19 cellular contexts compared by ENCODE assay signal in the genomic region with DNA sequence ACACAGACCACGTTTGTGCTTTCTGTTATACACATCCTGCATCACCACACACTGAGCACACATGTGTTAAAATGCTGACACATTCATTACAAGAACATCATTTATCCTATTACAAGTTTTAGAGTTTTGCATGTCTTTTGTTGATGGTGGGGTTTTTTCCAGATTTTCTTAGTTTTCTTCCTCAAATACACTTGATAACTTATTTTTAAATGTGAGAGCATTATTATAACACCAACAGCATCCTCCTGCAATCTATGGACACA.
DNase-seq lines count a peak whose midpoint lies in the region; ATAC-seq, FAIRE-seq and TF ChIP-seq lines count a peak whose summit lies in the region.
"Had no signal": no experiment of that assay in that cellular context is flagged by ENCODE, and none has a peak within 500 bp of the region (broad histone marks: within the 10 kb centered on the region; RNA-seq: fewer than 3 reads in every experiment).

No MANE protein-coding gene starts in this region.

- TF ChIP-seq RAD21 in A549 (conservative IDR thresholded peaks at IDR 0.05 in 1 of 2, IDR thresholded peaks at IDR 0.05 in 1 of 2) = no peak

- no peaks in the 10 kb centered on the region for H4K20me1 ChIP-seq in neural progenitor cell (ENCODE audit: low read depth)

- no peaks in the 10 kb centered on the region for H3K36me3 ChIP-seq in SK-N-MC (ENCODE audit: insufficient read depth, low read length)
- no peaks in the 10 kb centered on the region for H3K36me3 ChIP-seq in neural progenitor cell

- TF ChIP-seq CTCF in A549 (IDR thresholded peaks at IDR 0.05) (no peak), fibroblast of mammary gland (conservative IDR thresholded peaks at IDR 0.05; ENCODE audit: control insufficient read depth, insufficient read depth, low read depth, low read length) (no peak), neural progenitor cell (IDR thresholded peaks at IDR 0.05) (no peak)

- H3K4me1 ChIP-seq in A549 (peaks cover 10% of the 10 kb centered on the region; the same call in 1 of the 3 replicates), neural progenitor cell (peaks cover 20% of the 10 kb centered on the region)

- peaks cover 30% of the 10 kb centered on the region for H3K4me1 Mint-ChIP-seq in neural progenitor cell
- H3K4me1 Mint-ChIP-seq: activated B cell treated with CpG ODN at 0.5 μM for 24 hours had no signal

- DNase-seq in A549 (ENCODE audit: low read depth in 1 of 2, low spot score in 1 of 2) = no peak
- DNase-seq in SK-N-MC (ENCODE audit: low read depth, low spot score) = no peak
- peak; percentile 31 for DNase-seq in fibroblast of mammary gland (ENCODE audit: low read depth)
- DNase-seq in neural progenitor cell (ENCODE audit: low spot score) = no peak
- no peak for DNase-seq in NCI-H82 treated with DMSO at 0.1 percent for 48 hours (lab: John Stamatoyannopoulos, UW; ENCODE audit: unreplicated experiment)
- no peak for DNase-seq in globus pallidus (ENCODE audit: low spot score)
- no peak for DNase-seq in activated CD4-positive, alpha-beta T cell treated with anti-CD3 and anti-CD28 coated beads, Interleukin-2, amount 50 U/mL, for 48 hours
- DNase-seq: ACHN; activated B cell treated with CpG ODN at 0.5 μM for 24 hours; activated CD8-positive, alpha-beta memory T cell treated with anti-CD3 and anti-CD28 coated beads, Interleukin-2, amount 10 ng/mL, durations not matched to agents 7 days and 5 days; activated gamma-delta T cell; anterior cingulate cortex; foreskin keratinocyte; naive thymus-derived CD4-positive, alpha-beta T cell; NCI-H510A had no signal

- H3K27me3 ChIP-seq in neural progenitor cell = no peaks in the 10 kb centered on the region
- H3K27me3 ChIP-seq: foreskin keratinocyte had no signal

- POLR2A ChIA-PET in A549 (lab: Yijun Ruan, JAX) = no interaction called here

- peak overlapping the region; percentile 68 for H3K9ac ChIP-seq in SK-N-MC (ENCODE audit: insufficient read length)
- H3K9ac ChIP-seq in neural progenitor cell = no peak overlapping the region

- no peak overlapping the region for H3K4me3 Mint-ChIP-seq in neural progenitor cell
- H3K4me3 Mint-ChIP-seq: activated B cell treated with CpG ODN at 0.5 μM for 24 hours; activated CD8-positive, alpha-beta memory T cell treated with anti-CD3 and anti-CD28 coated beads, Interleukin-2, amount 10 ng/mL, durations not matched to agents 7 days and 5 days; naive thymus-derived CD4-positive, alpha-beta T cell; stimulated activated naive CD8-positive, alpha-beta T cell treated with anti-CD3 and anti-CD28 coated beads, Interleukin-15, Interleukin-2, amounts not matched to agents 100 ng/mL and 50 ng/mL, for 24 hours had no signal

- no peaks in the 10 kb centered on the region for H3K79me2 ChIP-seq in neural progenitor cell (ENCODE audit: low read depth)

- H3K27ac Mint-ChIP-seq in neural progenitor cell = peak overlapping the region; percentile 31
- H3K27ac Mint-ChIP-seq: activated B cell treated with CpG ODN at 0.5 μM for 24 hours; activated CD8-positive, alpha-beta memory T cell treated with anti-CD3 and anti-CD28 coated beads, Interleukin-2, amount 10 ng/mL, durations not matched to agents 7 days and 5 days; stimulated activated naive CD8-positive, alpha-beta T cell treated with anti-CD3 and anti-CD28 coated beads, Interleukin-15, Interleukin-2, amounts not matched to agents 100 ng/mL and 50 ng/mL, for 24 hours had no signal

- H3F3A ChIP-seq in neural progenitor cell (ENCODE audit: low read depth) = no peaks in the 10 kb centered on the region

- no peak for TF ChIP-seq EP300 in A549 (IDR thresholded peaks at IDR 0.05)

- H3K4me2 ChIP-seq in A549 = no peak overlapping the region
- H3K4me2 ChIP-seq in neural progenitor cell = peak overlapping the region; percentile 33

- H3K36me3 Mint-ChIP-seq in neural progenitor cell = no peaks in the 10 kb centered on the region
- H3K36me3 Mint-ChIP-seq: activated CD8-positive, alpha-beta memory T cell treated with anti-CD3 and anti-CD28 coated beads, Interleukin-2, amount 10 ng/mL, durations not matched to agents 7 days and 5 days had no signal

- WGBS in A549 (ENCODE audit: missing lambda C conversion rate) = 36% methylated on average over 1 of the region's 1 CpG

- FAIRE-seq in A549 (lab: Jason Lieb, UNC) = no peak
- FAIRE-seq: HTR-8/SVneo had no signal

- CTCF ChIA-PET in A549 (lab: Yijun Ruan, JAX) = interaction anchor here (1.0 kb wide), 1 partner anchor 71 kb away, joined by 3 read pairs; no protein-coding TSS in a partner anchor

- no peaks in the 10 kb centered on the region for H3K9me3 Mint-ChIP-seq in neural progenitor cell
- H3K9me3 Mint-ChIP-seq: activated B cell treated with CpG ODN at 0.5 μM for 24 hours; naive thymus-derived CD4-positive, alpha-beta T cell; stimulated activated naive CD8-positive, alpha-beta T cell treated with anti-CD3 and anti-CD28 coated beads, Interleukin-15, Interleukin-2, amounts not matched to agents 100 ng/mL and 50 ng/mL, for 24 hours had no signal

- no peaks in the 10 kb centered on the region for H3K9me3 ChIP-seq in A549
- no peaks in the 10 kb centered on the region for H3K9me3 ChIP-seq in SK-N-MC (ENCODE audit: low read depth, low read length)
- H3K9me3 ChIP-seq in neural progenitor cell (ENCODE audit: low read depth) = no peaks in the 10 kb centered on the region

- H3K4me3 ChIP-seq in A549 (no peak overlapping the region), SK-N-MC (peak overlapping the region; percentile 65), fibroblast of mammary gland (ENCODE audit: control insufficient read depth, low read depth, low read length) (no peak overlapping the region), neural progenitor cell (no peak overlapping the region)
- H3K4me3 ChIP-seq: lung had no signal

- no peak for TF ChIP-seq POLR2A in A549 (IDR thresholded peaks at IDR 0.05; ENCODE audit: low read length)

- H3K27ac ChIP-seq in A549 (no peak overlapping the region; a peak in 1 of 6 replicates), SK-N-MC (peak overlapping the region; percentile 97), neural progenitor cell (peak overlapping the region; percentile 12)

- no peak for ATAC-seq in A549
- no peak for ATAC-seq in HG03521 (IDR thresholded peaks at IDR 0.05; ENCODE audit: unreplicated experiment)
- ATAC-seq: activated CD8-positive, alpha-beta memory T cell treated with anti-CD3 and anti-CD28 coated beads, Interleukin-2, amount 10 ng/mL, durations not matched to agents 7 days and 5 days; naive thymus-derived CD4-positive, alpha-beta T cell had no signal

- H2AFZ ChIP-seq in neural progenitor cell (replicated peaks) = no peak overlapping the region

- H3K27me3 Mint-ChIP-seq in neural progenitor cell (ENCODE audit: insufficient read depth, low read depth) = peaks cover 2% of the 10 kb centered on the region
- H3K27me3 Mint-ChIP-seq: activated CD8-positive, alpha-beta memory T cell treated with anti-CD3 and anti-CD28 coated beads, Interleukin-2, amount 10 ng/mL, durations not matched to agents 7 days and 5 days; stimulated activated naive CD8-positive, alpha-beta T cell treated with anti-CD3 and anti-CD28 coated beads, Interleukin-15, Interleukin-2, amounts not matched to agents 100 ng/mL and 50 ng/mL, for 24 hours had no signal

TF ChIP-seq in A549, 52 proteins besides CTCF, POLR2A, EP300 and RAD21:
- TF ChIP-seq, protein P1, sequence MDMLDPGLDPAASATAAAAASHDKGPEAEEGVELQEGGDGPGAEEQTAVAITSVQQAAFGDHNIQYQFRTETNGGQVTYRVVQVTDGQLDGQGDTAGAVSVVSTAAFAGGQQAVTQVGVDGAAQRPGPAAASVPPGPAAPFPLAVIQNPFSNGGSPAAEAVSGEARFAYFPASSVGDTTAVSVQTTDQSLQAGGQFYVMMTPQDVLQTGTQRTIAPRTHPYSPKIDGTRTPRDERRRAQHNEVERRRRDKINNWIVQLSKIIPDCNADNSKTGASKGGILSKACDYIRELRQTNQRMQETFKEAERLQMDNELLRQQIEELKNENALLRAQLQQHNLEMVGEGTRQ (IDR thresholded peaks at IDR 0.05) = no peak
- TF ChIP-seq MAFK (IDR thresholded peaks at IDR 0.05; ENCODE audit: partially characterized antibody) = peak; percentile 19

Comparison
In these comparisons a context has a peak if more than half of its experiments do, and no peak if none do; other contexts are left out.
1. H3K27ac ChIP-seq: peak in SK-N-MC (single experiment) and neural progenitor cell (single experiment); none in A549 (0 of 2).